5 cellular contexts compared by ENCODE assay signal in genomic region chr9:96038271-96038670, GRCh38.
"Had no signal": no experiment of that assay in that cellular context is flagged by ENCODE, and none has a peak within 500 bp of the region (broad histone marks: within the 10 kb centered on the region; RNA-seq: fewer than 3 reads in every experiment).

No MANE protein-coding gene starts in this region.

- H3K4me3 ChIP-seq: GM23338 had no signal

- ATAC-seq: GM23338, HepG2 had no signal

- DNase-seq: H9, HCEC 1CT had no signal

- H3K27ac ChIP-seq: HL-60 had no signal
